9 cellular contexts compared by ENCODE assay signal in the genomic region with DNA sequence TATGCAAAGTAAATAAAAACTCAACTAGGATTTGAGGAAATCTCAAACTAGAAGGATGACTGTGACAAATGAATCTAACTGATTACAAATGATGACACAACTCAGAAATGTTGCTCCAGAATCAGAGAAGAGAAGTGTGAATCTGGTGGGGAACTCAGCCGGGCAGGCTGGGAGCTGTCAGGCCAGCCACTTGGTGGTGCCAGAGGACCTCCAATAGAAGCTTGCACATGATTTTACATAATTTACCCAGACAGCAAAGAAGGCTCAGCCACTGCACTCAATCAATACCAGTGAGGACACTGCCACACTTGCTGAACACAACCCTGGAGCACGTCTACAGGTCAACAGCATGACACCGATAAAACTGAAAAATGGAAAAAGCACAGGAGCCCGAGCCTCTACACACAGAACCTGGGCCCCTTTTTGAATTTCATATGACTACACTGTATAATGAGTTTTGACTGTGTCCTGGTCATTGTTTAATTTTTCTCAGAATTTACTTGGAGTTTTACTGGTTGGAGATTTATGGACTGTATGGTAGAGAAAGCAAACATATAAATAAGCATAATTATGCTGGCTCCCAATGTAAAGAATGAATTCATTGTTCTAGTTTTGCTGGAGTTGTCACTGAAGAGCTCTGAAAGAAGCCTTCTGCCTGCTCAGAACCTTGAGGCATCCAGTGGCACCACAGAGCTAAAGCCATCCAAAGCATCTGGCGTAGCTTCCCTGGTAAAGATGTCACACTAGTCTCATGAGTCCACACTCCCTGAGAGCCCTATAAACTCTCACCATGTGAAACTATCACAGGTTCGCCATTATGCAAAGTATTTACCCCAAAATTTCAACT.
DNase-seq lines count a peak whose midpoint lies in the region; FAIRE-seq and TF ChIP-seq lines count a peak whose summit lies in the region.
"Had no signal": no experiment of that assay in that cellular context is flagged by ENCODE, and none has a peak within 500 bp of the region (broad histone marks: within the 10 kb centered on the region; RNA-seq: fewer than 3 reads in every experiment).

No MANE protein-coding gene starts in this region.

- dilution Hi-C loops in keratinocyte (cut with MboI; ENCODE audit: extremely low pct_ligation_motif_present, low sequenced_read_pairs): no loop called here

- TF ChIP-seq CTCF in NB4 (IDR thresholded peaks at IDR 0.05; ENCODE audit: low read depth, low read length): peak; percentile 90
- TF ChIP-seq CTCF in SU-DHL-6 (IDR thresholded peaks at IDR 0.05; ENCODE audit: insufficient read depth, low read length, poor library complexity, severe bottlenecking): peak; percentile 52
- peak; percentile 89 for TF ChIP-seq CTCF in bronchial epithelial cell (IDR thresholded peaks at IDR 0.05; ENCODE audit: insufficient read depth, low read length, severe bottlenecking)
- peak; percentile 82 to 91 (median 87) for TF ChIP-seq CTCF in keratinocyte (optimal IDR thresholded peaks at IDR 0.05 in 1 of 3, IDR thresholded peaks at IDR 0.05 in 1 of 3, conservative IDR thresholded peaks at IDR 0.05 in 1 of 3; ENCODE audit: extremely low read depth in 1 of 3, insufficient read depth in 2 of 3, low read length in 3 of 3)

- H3K36me3 ChIP-seq in SU-DHL-6 (ENCODE audit: low read length): no peaks in the 10 kb centered on the region
- H3K36me3 ChIP-seq in bronchial epithelial cell (ENCODE audit: control insufficient read depth, insufficient read depth, low read length): no peaks in the 10 kb centered on the region
- H3K36me3 ChIP-seq in keratinocyte (ENCODE audit: control insufficient read depth in 2 of 2, extremely low read depth in 1 of 2, insufficient read depth in 2 of 2, low read length in 2 of 2): no peaks in the 10 kb centered on the region

- H2AFZ ChIP-seq in SU-DHL-6 (ENCODE audit: low read depth, low read length, severe bottlenecking) (no peak overlapping the region), keratinocyte (ENCODE audit: control insufficient read depth, low read length) (no peak overlapping the region)

- H3K27ac ChIP-seq in SU-DHL-6 (ENCODE audit: low read depth, low read length) (no peak overlapping the region), keratinocyte (ENCODE audit: control insufficient read depth, insufficient read depth, low read length) (no peak overlapping the region)

- H3K9me1 ChIP-seq in keratinocyte (ENCODE audit: control insufficient read depth, extremely low read depth, insufficient read depth, low read length): no peaks in the 10 kb centered on the region

- H3K9me3 ChIP-seq in SU-DHL-6 (ENCODE audit: insufficient read depth, low read length) (no peaks in the 10 kb centered on the region), keratinocyte (ENCODE audit: control insufficient read depth, low read depth, low read length) (no peaks in the 10 kb centered on the region)

- peaks cover 4% of the 10 kb centered on the region for H3K4me1 ChIP-seq in keratinocyte (ENCODE audit: control insufficient read depth, extremely low read depth, insufficient read depth, low read length)

- H3F3A ChIP-seq in SU-DHL-6 (ENCODE audit: insufficient read depth): no peaks in the 10 kb centered on the region

- H3K4me3 ChIP-seq in NB4 (ENCODE audit: low read depth, low read length) (no peak overlapping the region), SU-DHL-6 (ENCODE audit: insufficient read depth, low read length, poor library complexity, severe bottlenecking) (no peak overlapping the region), bronchial epithelial cell (ENCODE audit: low read depth, low read length) (no peak overlapping the region), keratinocyte (ENCODE audit: control insufficient read depth in 2 of 3, extremely low read depth in 1 of 3, insufficient read depth in 2 of 3, low read depth in 1 of 3, low read length in 3 of 3) (no peak overlapping the region)

- H3K27me3 ChIP-seq in SU-DHL-6 (ENCODE audit: low read length) (no peaks in the 10 kb centered on the region), bronchial epithelial cell (ENCODE audit: control insufficient read depth, insufficient read depth, low read length) (no peaks in the 10 kb centered on the region), keratinocyte (ENCODE audit: control insufficient read depth, extremely low read depth, insufficient read depth, low read length) (no peaks in the 10 kb centered on the region)

- H3K4me2 ChIP-seq in SU-DHL-6 (ENCODE audit: low read depth, low read length, poor library complexity, severe bottlenecking) (no peak overlapping the region), keratinocyte (ENCODE audit: control insufficient read depth, extremely low read depth, insufficient read depth, low read depth, low read length) (peak overlapping the region; percentile 12)

- H3K9me2 ChIP-seq in SU-DHL-6 (replicated peaks; ENCODE audit: insufficient read depth, low read length): no peaks in the 10 kb centered on the region

- H3K9ac ChIP-seq in SU-DHL-6 (ENCODE audit: low read length) (no peak overlapping the region), keratinocyte (ENCODE audit: control insufficient read depth, extremely low read depth, insufficient read depth, low read length) (no peak overlapping the region)

- FAIRE-seq in bronchial epithelial cell (lab: Jason Lieb, UNC) (no peak), keratinocyte (lab: Jason Lieb, UNC) (peak; percentile 93)
- FAIRE-seq: endometrium had no signal

- no peak for TF ChIP-seq POLR2A in NB4 (IDR thresholded peaks at IDR 0.05; ENCODE audit: extremely low read depth, insufficient read length)

- H3K79me2 ChIP-seq in SU-DHL-6 (ENCODE audit: insufficient read depth, low read length) (no peaks in the 10 kb centered on the region), keratinocyte (ENCODE audit: control insufficient read depth, insufficient read depth, low read length) (no peaks in the 10 kb centered on the region)

- DNase-seq in GF-D8 (lab: John Stamatoyannopoulos, UW): peak; percentile 15
- peak; percentile 68 for DNase-seq in HCEC 1CT
- peak; percentile 80 for DNase-seq in NB4 (ENCODE audit: low read depth)
- DNase-seq in bronchial epithelial cell (ENCODE audit: low read depth): peak; percentile 64
- DNase-seq in keratinocyte (ENCODE audit: low read depth, low spot score): peak; percentile 21
- DNase-seq in stimulated activated CD4-positive, alpha-beta T cell treated with anti-CD3 and anti-CD28 coated beads, Interleukin-1b, Interleukin-23, amount 100 ng/mL, for 4 hours (ENCODE audit: low read depth in 2 of 2): peak; percentile 10 to 14
- no peak for DNase-seq in mesenteric fat pad (ENCODE audit: low spot score)

- H4K20me1 ChIP-seq in SU-DHL-6 (ENCODE audit: low read depth, low read length) (no peaks in the 10 kb centered on the region), keratinocyte (ENCODE audit: control insufficient read depth, extremely low read depth, insufficient read depth, low read length) (no peaks in the 10 kb centered on the region)
